ENCODE assay signal across 28 cellular contexts in the genomic region with DNA sequence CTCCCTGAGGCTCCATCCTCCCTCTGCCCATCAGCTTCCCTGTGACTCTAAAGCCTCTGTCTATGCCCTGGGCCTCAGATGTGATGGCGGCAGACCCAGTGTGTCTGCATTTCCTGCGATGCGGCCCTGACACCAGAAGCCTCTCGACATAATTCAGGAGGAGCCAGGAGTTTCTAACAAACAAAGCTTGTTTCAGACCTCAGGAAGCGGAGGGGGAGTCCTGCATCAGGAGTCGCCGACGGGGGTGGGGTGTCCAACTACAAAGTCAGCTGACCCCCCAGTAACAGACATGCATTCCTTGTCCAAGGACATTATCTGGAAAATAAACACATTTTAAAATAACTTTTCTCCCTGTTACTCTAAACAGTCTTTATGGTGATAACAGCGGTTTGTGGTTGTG.
DNase-seq lines count a peak whose midpoint lies in the region; ATAC-seq and TF ChIP-seq lines count a peak whose summit lies in the region.
"Had no signal": no experiment of that assay in that cellular context is flagged by ENCODE, and none has a peak within 500 bp of the region (broad histone marks: within the 10 kb centered on the region; RNA-seq: fewer than 3 reads in every experiment).

No MANE protein-coding gene starts in this region.

- intact Hi-C loops in ovary (cut with DNase I) = no loop called here

- H3K36me3 Mint-ChIP-seq in T-helper 2 cell treated with Interferon-gamma antibody and Interleukin-4, amounts not matched to agents 5 μg/mL and 100 μg/mL, for 36 hours (ENCODE audit: low read depth) = no peaks in the 10 kb centered on the region

- TF ChIP-seq CTCF in AG04450 (IDR thresholded peaks at IDR 0.05; ENCODE audit: low read depth, low read length) (no peak), brain microvascular endothelial cell (IDR thresholded peaks at IDR 0.05; ENCODE audit: low read depth, low read length, missing control alignments) (no peak), ovary (IDR thresholded peaks at IDR 0.05) (no peak)

- no peak for TF ChIP-seq EP300 in ovary (IDR thresholded peaks at IDR 0.05)

- 4 to 12% (median 5%) methylated on average over 9 of the region's 9 CpGs for WGBS in ovary, 3 donors

- H3K36me3 ChIP-seq in brain microvascular endothelial cell (replicated peaks) (peaks cover 11% of the 10 kb centered on the region), ovary (no peaks in the 10 kb centered on the region)
- H3K36me3 ChIP-seq: BLaER1 treated with 17β-estradiol and CSF1 and Interleukin-3, amounts not matched to agents 10 nM and 100 nM; Peyer's patch; SJCRH30; stomach; upper lobe of right lung had no signal

- in situ Hi-C loops in brain microvascular endothelial cell (cut with HindIII; ENCODE audit: low pct_ligation_motif_present, low sequenced_read_pairs) = no loop called here

- DNase-seq in AG04450 (ENCODE audit: low read depth, low spot score) = no peak
- DNase-seq in brain microvascular endothelial cell = peak; percentile 35
- DNase-seq in iris pigment epithelial cell (ENCODE audit: low read depth) = peak; percentile 69
- peak; percentile 75 to 87 (median 79) for DNase-seq in ovary
- DNase-seq in T-helper 2 cell treated with Interferon-gamma antibody and Interleukin-4, amounts not matched to agents 5 μg/mL and 100 μg/mL, for 36 hours (ENCODE audit: low spot score) = no peak
- DNase-seq in HUDEP-2 (lab: John Stamatoyannopoulos, UW; ENCODE audit: unreplicated experiment in 76 of 76) = no peak
- DNase-seq: activated CD8-positive, alpha-beta T cell treated with anti-CD3 and anti-CD28 coated beads, Interleukin-2, amount 10 ng/mL, durations not matched to agents 7 days and 5 days; activated gamma-delta T cell; activated T-cell treated with anti-CD3 and anti-CD28 coated beads for 4 hours; Caco-2; DMS79 treated with DMSO at 0.1 percent for 48 hours; H7; Kasumi-1; left colon; mucosa of descending colon; MV-4-11; NCI-H187; NCI-H526; nephron progenitor cell; Peyer's patch; SJCRH30; stimulated activated CD8-positive, alpha-beta memory T cell treated with anti-CD3 and anti-CD28 coated beads, Interleukin-4, amount 100 ng/mL, for 48 hours; stomach; T-helper 1 cell; upper lobe of right lung had no signal

- no peaks in the 10 kb centered on the region for H3K4me1 Mint-ChIP-seq in T-helper 2 cell treated with Interferon-gamma antibody and Interleukin-4, amounts not matched to agents 5 μg/mL and 100 μg/mL, for 36 hours (ENCODE audit: low read depth)

- no peaks in the 10 kb centered on the region for H3K9me3 Mint-ChIP-seq in T-helper 2 cell treated with Interferon-gamma antibody and Interleukin-4, amounts not matched to agents 5 μg/mL and 100 μg/mL, for 36 hours
- H3K9me3 Mint-ChIP-seq: nephron progenitor cell had no signal

- ATAC-seq in HG03378 (IDR thresholded peaks at IDR 0.05; ENCODE audit: unreplicated experiment) (no peak), GM18858 (IDR thresholded peaks at IDR 0.05; ENCODE audit: unreplicated experiment) (no peak)
- ATAC-seq: activated CD8-positive, alpha-beta T cell treated with anti-CD3 and anti-CD28 coated beads, Interleukin-2, amount 10 ng/mL, durations not matched to agents 7 days and 5 days; left colon; mucosa of descending colon; upper lobe of right lung had no signal

- H3K27ac ChIP-seq in AG04450 (ENCODE audit: low read depth, low read length) (peak overlapping the region; percentile 73), brain microvascular endothelial cell (no peak overlapping the region), ovary (peak overlapping the region; percentile 39 to 89)
- H3K27ac ChIP-seq: BLaER1 treated with 17β-estradiol and CSF1 and Interleukin-3, amounts not matched to agents 10 nM and 100 nM; Peyer's patch; SJCRH30; stomach; upper lobe of right lung had no signal

- no peaks in the 10 kb centered on the region for H3K9me3 ChIP-seq in AG04450 (ENCODE audit: control insufficient read depth, insufficient read depth, low read length)
- no peaks in the 10 kb centered on the region for H3K9me3 ChIP-seq in ovary
- H3K9me3 ChIP-seq: BLaER1 treated with 17β-estradiol and CSF1 and Interleukin-3, amounts not matched to agents 10 nM and 100 nM; Caco-2; mucosa of descending colon; Peyer's patch; SJCRH30; stomach; upper lobe of right lung had no signal

- H3K4me1 ChIP-seq in ovary (ENCODE audit: insufficient read depth) = peaks cover 37% of the 10 kb centered on the region
- H3K4me1 ChIP-seq: Caco-2, Peyer's patch, SJCRH30, stomach had no signal

- POLR2A ChIA-PET in AG04450 (lab: Yijun Ruan, JAX) = interaction anchor here (0.7 to 1.5 kb wide), 2 partner anchors 19 to 186 kb away, joined by 3 read pairs; no protein-coding TSS in a partner anchor

- no peak for TF ChIP-seq POLR2A in ovary (IDR thresholded peaks at IDR 0.05)

- CTCF ChIA-PET in AG04450 (lab: Charles Lee) = no interaction called here

- H3K27me3 Mint-ChIP-seq in T-helper 2 cell treated with Interferon-gamma antibody and Interleukin-4, amounts not matched to agents 5 μg/mL and 100 μg/mL, for 36 hours (ENCODE audit: low read depth) = peaks cover 4% of the 10 kb centered on the region

- H3K27ac Mint-ChIP-seq in T-helper 2 cell treated with Interferon-gamma antibody and Interleukin-4, amounts not matched to agents 5 μg/mL and 100 μg/mL, for 36 hours = no peak overlapping the region
- H3K27ac Mint-ChIP-seq: activated CD8-positive, alpha-beta T cell treated with anti-CD3 and anti-CD28 coated beads, Interleukin-2, amount 10 ng/mL, durations not matched to agents 7 days and 5 days had no signal

- H3K4me3 Mint-ChIP-seq in T-helper 2 cell treated with Interferon-gamma antibody and Interleukin-4, amounts not matched to agents 5 μg/mL and 100 μg/mL, for 36 hours = no peak overlapping the region
- H3K4me3 Mint-ChIP-seq: activated CD8-positive, alpha-beta T cell treated with anti-CD3 and anti-CD28 coated beads, Interleukin-2, amount 10 ng/mL, durations not matched to agents 7 days and 5 days; nephron progenitor cell had no signal

- H3K4me3 ChIP-seq in AG04450 (ENCODE audit: low read depth, low read length) (no peak overlapping the region), brain microvascular endothelial cell (ENCODE audit: low read depth, low read length) (no peak overlapping the region), ovary (no peak overlapping the region)
- H3K4me3 ChIP-seq: BLaER1 treated with 17β-estradiol and CSF1 and Interleukin-3, amounts not matched to agents 10 nM and 100 nM; mucosa of descending colon; Peyer's patch; SJCRH30; stomach; upper lobe of right lung had no signal

- H3K27me3 ChIP-seq in AG04450 (ENCODE audit: control insufficient read depth, insufficient read depth, low read length) (no peaks in the 10 kb centered on the region), brain microvascular endothelial cell (replicated peaks) (no peaks in the 10 kb centered on the region), ovary (no peaks in the 10 kb centered on the region)
- H3K27me3 ChIP-seq: BLaER1 treated with 17β-estradiol and CSF1 and Interleukin-3, amounts not matched to agents 10 nM and 100 nM; Peyer's patch; SJCRH30; stomach; upper lobe of right lung had no signal

Comparison
In these comparisons a context has a peak if more than half of its experiments do, and no peak if none do; other contexts are left out.
1. DNase-seq: peak in brain microvascular endothelial cell (single experiment), iris pigment epithelial cell (single experiment) and ovary (5 of 5); none in AG04450 (single experiment), T-helper 2 cell treated with Interferon-gamma antibody and Interleukin-4, amounts not matched to agents 5 μg/mL and 100 μg/mL, for 36 hours (single experiment) and HUDEP-2 (0 of 76).